9 cellular contexts compared by ENCODE assay signal in genomic region chr21:38780879-38781278, GRCh38. TPM values are rescaled to one million over a fixed set of nuclear protein-coding genes. Genes with fewer than 3 reads are reported as not detected.
DNase-seq lines count a peak whose midpoint lies in the region; ATAC-seq and TF ChIP-seq lines count a peak whose summit lies in the region.
"Had no signal": no experiment of that assay in that cellular context is flagged by ENCODE, and none has a peak within 500 bp of the region (broad histone marks: within the 10 kb centered on the region; RNA-seq: fewer than 3 reads in every experiment).

No MANE protein-coding gene starts in this region.

- no TSS peak for BruUV-seq in HCT116 (replicated peaks; lab: Mats Ljungman, UMichigan)

- RAD21 ChIA-PET in HCT116 (lab: Charles Lee; ENCODE audit: low non-redundant PET in 1 of 2, low total read pairs in 2 of 2, uncharacterized antibody in 2 of 2, unreplicated experiment in 2 of 2): interaction anchor here in 1 of 2 experiments (0.7 kb wide), 1 partner anchor 476 kb away, joined by 3 read pairs; no protein-coding TSS in a partner anchor

- peaks cover 9 to 40% (median 17%) of the 10 kb centered on the region in 11 donors for H3K9me3 Mint-ChIP-seq in naive thymus-derived CD4-positive, alpha-beta T cell

- TF ChIP-seq CTCF in HCT116 (IDR thresholded peaks at IDR 0.05 in 2 of 3, conservative IDR thresholded peaks at IDR 0.05 in 1 of 3; ENCODE audit: borderline replicate concordance in 1 of 3, insufficient read depth in 1 of 3, low read depth in 2 of 3, low read length in 2 of 3) (no peak), omental fat pad (IDR thresholded peaks at IDR 0.05) (no peak), thyroid gland (IDR thresholded peaks at IDR 0.05) (no peak)

- intact Hi-C loops in HCT116 (cut with micrococcal nuclease) (no loop called here), thyroid gland (cut with DNase I) (no loop called here)
- intact Hi-C loops in naive thymus-derived CD4-positive, alpha-beta T cell (cut with micrococcal nuclease): loop anchor here in 1 of 2 donors (1.0 to 2.0 kb wide), 2 partner anchors 14 to 24 kb away; partner anchors contain the start of gene ETS2

- no peak overlapping the region for H2AFZ ChIP-seq in HCT116 (ENCODE audit: low read depth, low read length, poor library complexity, severe bottlenecking)

- H3K27ac Mint-ChIP-seq in naive thymus-derived CD4-positive, alpha-beta T cell: peak overlapping the region in 1 of 9 donors; percentile 86
- H3K27ac Mint-ChIP-seq: activated naive CD4-positive, alpha-beta T cell treated with anti-CD3 and anti-CD28 coated beads, Interleukin-2, amount 50 U/mL, for 24 hours had no signal

- ATAC-seq in GM18873 (IDR thresholded peaks at IDR 0.05; ENCODE audit: low FRiP score, unreplicated experiment) (peak; percentile 60), HCT116 (no peak), left lobe of liver (no peak), omental fat pad (ENCODE audit: low FRiP score) (no peak)
- ATAC-seq in naive thymus-derived CD4-positive, alpha-beta T cell: peak; percentile 22

- no peak for TF ChIP-seq RAD21 in HCT116 (IDR thresholded peaks at IDR 0.05; ENCODE audit: low read depth)

- H3K9me2 ChIP-seq in HCT116 (ENCODE audit: insufficient read depth): no peaks in the 10 kb centered on the region

- peaks cover 0 to 28% (median 7%) of the 10 kb centered on the region in 7 donors for H3K4me1 Mint-ChIP-seq in naive thymus-derived CD4-positive, alpha-beta T cell

- H3K27me3 ChIP-seq in HCT116 (ENCODE audit: insufficient read depth, low read length) (no peaks in the 10 kb centered on the region), thyroid gland (no peaks in the 10 kb centered on the region)
- no peaks in the 10 kb centered on the region for H3K27me3 ChIP-seq in naive thymus-derived CD4-positive, alpha-beta T cell (ENCODE audit: control insufficient read depth in 2 of 2, insufficient read depth in 2 of 2, low read length in 2 of 2)

- TF ChIP-seq POLR2A in HCT116 (IDR thresholded peaks at IDR 0.05; ENCODE audit: borderline replicate concordance, extremely low read depth, insufficient read depth, insufficient read length) (no peak), thyroid gland (IDR thresholded peaks at IDR 0.05) (no peak)

- H3K9me3 ChIP-seq in HCT116 (ENCODE audit: control insufficient read depth in 1 of 2, insufficient read depth in 1 of 2, low read depth in 1 of 2, low read length in 2 of 2) (peaks cover 6 to 15% of the 10 kb centered on the region in 2 experiments; a peak in 1 of 4 replicates), thyroid gland (no peaks in the 10 kb centered on the region)
- H3K9me3 ChIP-seq in naive thymus-derived CD4-positive, alpha-beta T cell (ENCODE audit: control insufficient read depth in 2 of 3, low read length in 3 of 3): peaks cover 0 to 14% (median 0%) of the 10 kb centered on the region in 3 experiments

- H3K79me2 ChIP-seq in HCT116 (ENCODE audit: insufficient read depth, low read length): no peaks in the 10 kb centered on the region

- no peak overlapping the region for H3K27ac ChIP-seq in HCT116 (ENCODE audit: low read depth, low read length)
- H3K27ac ChIP-seq in naive thymus-derived CD4-positive, alpha-beta T cell (ENCODE audit: low read depth, low read length): no peak overlapping the region
- H3K27ac ChIP-seq in thyroid gland: no peak overlapping the region
- H3K27ac ChIP-seq: thoracic aorta had no signal

- H3K4me1 ChIP-seq in HCT116 (ENCODE audit: control insufficient read depth in 1 of 2, insufficient read depth in 2 of 2, low read length in 2 of 2) (peaks cover 7 to 23% of the 10 kb centered on the region in 2 experiments), thyroid gland (no peaks in the 10 kb centered on the region)
- peaks cover 0 to 4% of the 10 kb centered on the region in 2 donors for H3K4me1 ChIP-seq in naive thymus-derived CD4-positive, alpha-beta T cell (ENCODE audit: control insufficient read depth in 2 of 2, insufficient read depth in 2 of 2, low read length in 2 of 2)

- H4K20me1 ChIP-seq in HCT116 (ENCODE audit: insufficient read depth): no peaks in the 10 kb centered on the region

- 90 to 91% methylated on average over 2 of the region's 2 CpGs for WGBS in thyroid gland, 2 donors

- peak overlapping the region; percentile 42 for H3K4me2 ChIP-seq in HCT116 (ENCODE audit: low read length)

- H3K36me3 ChIP-seq in HCT116 (ENCODE audit: control insufficient read depth in 1 of 2, insufficient read depth in 2 of 2, low read length in 2 of 2) (no peaks in the 10 kb centered on the region), thyroid gland (no peaks in the 10 kb centered on the region)
- no peaks in the 10 kb centered on the region for H3K36me3 ChIP-seq in naive thymus-derived CD4-positive, alpha-beta T cell (ENCODE audit: control insufficient read depth in 2 of 3, insufficient read depth in 3 of 3, low read length in 3 of 3)
- H3K36me3 ChIP-seq: thoracic aorta had no signal

- no peak overlapping the region for H3K4me3 ChIP-seq in HCT116 (replicated peaks in 1 of 2; ENCODE audit: low read depth in 1 of 2, low read length in 2 of 2)
- no peak overlapping the region for H3K4me3 ChIP-seq in naive thymus-derived CD4-positive, alpha-beta T cell (ENCODE audit: low read length)
- no peak overlapping the region for H3K4me3 ChIP-seq in thyroid gland (replicated peaks in 1 of 3)
- H3K4me3 ChIP-seq: thoracic aorta had no signal

- H3K4me3 Mint-ChIP-seq in naive thymus-derived CD4-positive, alpha-beta T cell: peak overlapping the region in 1 of 10 donors; percentile 16
- H3K4me3 Mint-ChIP-seq: activated naive CD4-positive, alpha-beta T cell treated with anti-CD3 and anti-CD28 coated beads, Interleukin-2, amount 50 U/mL, for 24 hours had no signal

- CTCF ChIA-PET in HCT116 (lab: Charles Lee): no interaction called here
- CTCF ChIA-PET in naive thymus-derived CD4-positive, alpha-beta T cell (lab: Charles Lee): no interaction called here

- H3K27me3 Mint-ChIP-seq in naive thymus-derived CD4-positive, alpha-beta T cell: peaks cover 0 to 11% (median 4%) of the 10 kb centered on the region in 5 donors
- H3K27me3 Mint-ChIP-seq: activated naive CD4-positive, alpha-beta T cell treated with anti-CD3 and anti-CD28 coated beads, Interleukin-2, amount 50 U/mL, for 24 hours had no signal

- H3K36me3 Mint-ChIP-seq in naive thymus-derived CD4-positive, alpha-beta T cell: peaks cover 4 to 33% (median 14%) of the 10 kb centered on the region in 5 donors

- DNase-seq in HCT116 (ENCODE audit: low read depth, low spot score) (no peak), NAMALWA (ENCODE audit: low spot score) (peak; percentile 34), left lobe of liver (ENCODE audit: low spot score) (no peak), omental fat pad (ENCODE audit: low spot score) (no peak), thyroid gland (no peak)
- no peak for DNase-seq in naive thymus-derived CD4-positive, alpha-beta T cell

- H3K9ac ChIP-seq in HCT116 (ENCODE audit: low read length): no peak overlapping the region

- POLR2A ChIA-PET in HCT116 (lab: Charles Lee): no interaction called here
- POLR2A ChIA-PET in naive thymus-derived CD4-positive, alpha-beta T cell (lab: Charles Lee): no interaction called here

TF ChIP-seq in HCT116, 20 proteins besides CTCF, POLR2A, EP300 and RAD21:
- TF ChIP-seq EZH2 (IDR thresholded peaks at IDR 0.05): no peak
- no peak for TF ChIP-seq TCF7L2 (IDR thresholded peaks at IDR 0.05; ENCODE audit: borderline replicate concordance, extremely low read depth, insufficient read depth, insufficient read length)
- TF ChIP-seq ZBTB33 (IDR thresholded peaks at IDR 0.05; ENCODE audit: extremely low read depth, insufficient replicate concordance, low read length): no peak
- no peak for TF ChIP-seq SRF (IDR thresholded peaks at IDR 0.05; ENCODE audit: low read depth)
- no peak for TF ChIP-seq POLR2AphosphoS5 (IDR thresholded peaks at IDR 0.05; ENCODE audit: low read depth, low read length)
- TF ChIP-seq SIN3A (IDR thresholded peaks at IDR 0.05; ENCODE audit: low read depth): no peak
- TF ChIP-seq SP1 (IDR thresholded peaks at IDR 0.05; ENCODE audit: low read depth): no peak
- no peak for TF ChIP-seq ELF1 (IDR thresholded peaks at IDR 0.05; ENCODE audit: borderline replicate concordance, low read depth)

RNA-seq across cellular contexts. Expression of gene ETS2, which starts 24.9 kb away (rescaled TPM):
- total RNA-seq in HCT116 (2021; ENCODE audit: unreplicated experiment) (32.9 TPM), left lobe of liver (40.9 TPM), omental fat pad (100 to 1,000 TPM in 2 of 4 donors, 10 to 100 TPM in 2; 51.6 to 201 (median 99.1) TPM), thyroid gland (10 to 100 TPM; 36.6 to 92.2 (median 56.3) TPM)
- polyA plus RNA-seq in HCT116 (2012): 19.6 and 20.6 TPM in 2 replicates
- total RNA-seq in naive thymus-derived CD4-positive, alpha-beta T cell: 10 to 100 TPM; 15.6 to 61.1 (median 20.9) TPM
- 1 to 10 TPM; 3.4 to 9.7 TPM for polyA plus RNA-seq in naive thymus-derived CD4-positive, alpha-beta T cell

Comparison
In these comparisons a context has a peak if more than half of its experiments do, and no peak if none do; other contexts are left out.
1. ATAC-seq: peak in GM18873 (single experiment) and naive thymus-derived CD4-positive, alpha-beta T cell (single experiment); none in HCT116 (single experiment), left lobe of liver (single experiment) and omental fat pad (single experiment).